12 cellular contexts compared by ENCODE assay signal in genomic region chr10:94066411-94066810, GRCh38.
DNase-seq lines count a peak whose midpoint lies in the region; ATAC-seq and TF ChIP-seq lines count a peak whose summit lies in the region.
"Had no signal": no experiment of that assay in that cellular context is flagged by ENCODE, and none has a peak within 500 bp of the region (broad histone marks: within the 10 kb centered on the region; RNA-seq: fewer than 3 reads in every experiment).

No MANE protein-coding gene starts in this region.

- no peak overlapping the region for H3K27ac ChIP-seq in iPS DF 6.9 (ENCODE audit: low read length)
- H3K27ac ChIP-seq: thoracic aorta had no signal

- H3K4me3 Mint-ChIP-seq in activated T-cell treated with anti-CD3 and anti-CD28 coated beads, Interleukin-2, amount 50 U/mL, for 72 hours: no peak overlapping the region
- H3K4me3 Mint-ChIP-seq: CD4-positive, CD25-positive, alpha-beta regulatory T cell had no signal

- no peaks in the 10 kb centered on the region for H3K4me1 Mint-ChIP-seq in activated T-cell treated with anti-CD3 and anti-CD28 coated beads, Interleukin-2, amount 50 U/mL, for 72 hours (ENCODE audit: low read depth)
- H3K4me1 Mint-ChIP-seq: CD4-positive, CD25-positive, alpha-beta regulatory T cell had no signal

- in situ Hi-C loops in astrocyte of the spinal cord (cut with HindIII; ENCODE audit: low sequenced_read_pairs): no loop called here

- no peak for ATAC-seq in HG03139 (IDR thresholded peaks at IDR 0.05; ENCODE audit: unreplicated experiment)
- no peak for ATAC-seq in activated T-cell treated with anti-CD3 and anti-CD28 coated beads, Interleukin-2, amount 50 U/mL, for 72 hours (replicated peaks in 1 of 2)
- no peak for ATAC-seq in GM19023 (IDR thresholded peaks at IDR 0.05; ENCODE audit: unreplicated experiment)
- ATAC-seq in HG03378 (IDR thresholded peaks at IDR 0.05; ENCODE audit: unreplicated experiment): no peak
- ATAC-seq: mucosa of descending colon had no signal

- no peaks in the 10 kb centered on the region for H3K36me3 Mint-ChIP-seq in activated T-cell treated with anti-CD3 and anti-CD28 coated beads, Interleukin-2, amount 50 U/mL, for 72 hours (ENCODE audit: insufficient read depth in 2 of 2)
- H3K36me3 Mint-ChIP-seq: CD4-positive, CD25-positive, alpha-beta regulatory T cell had no signal

- peaks cover 2 to 4% of the 10 kb centered on the region in 2 donors for H3K9me3 Mint-ChIP-seq in activated T-cell treated with anti-CD3 and anti-CD28 coated beads, Interleukin-2, amount 50 U/mL, for 72 hours

- H3K4me3 ChIP-seq in astrocyte of the spinal cord (ENCODE audit: low read depth, low read length) (no peak overlapping the region), iPS DF 6.9 (ENCODE audit: low read length) (no peak overlapping the region)
- H3K4me3 ChIP-seq: mucosa of descending colon, thoracic aorta had no signal

- no peaks in the 10 kb centered on the region for H3K27me3 ChIP-seq in iPS DF 6.9 (ENCODE audit: control insufficient read depth, insufficient read depth, low read length)

- no peaks in the 10 kb centered on the region for H3K4me1 ChIP-seq in iPS DF 6.9 (ENCODE audit: control insufficient read depth, insufficient read depth, low read length)

- H3K27ac Mint-ChIP-seq in activated T-cell treated with anti-CD3 and anti-CD28 coated beads, Interleukin-2, amount 50 U/mL, for 72 hours: no peak overlapping the region

- peak; percentile 36 for DNase-seq in AG08396 (ENCODE audit: low spot score)
- peak; percentile 29 for DNase-seq in HuH-7 (ENCODE audit: low spot score)
- peak; percentile 54 for DNase-seq in astrocyte of the spinal cord (ENCODE audit: low read depth, low spot score)
- DNase-seq in iPS DF 6.9 (ENCODE audit: low read depth, low spot score): peak; percentile 25
- DNase-seq in activated T-cell treated with anti-CD3 and anti-CD28 coated beads, Interleukin-2, amount 50 U/mL, for 72 hours: no peak
- DNase-seq: CD4-positive, CD25-positive, alpha-beta regulatory T cell; stimulated activated CD4-positive, alpha-beta T cell treated with anti-CD3 and anti-CD28 coated beads, Interleukin-1b, Interleukin-23, amount 100 ng/mL, for 48 hours had no signal

- TF ChIP-seq CTCF in astrocyte of the spinal cord (IDR thresholded peaks at IDR 0.05; ENCODE audit: low read depth, low read length): no peak

- H3K27me3 Mint-ChIP-seq in activated T-cell treated with anti-CD3 and anti-CD28 coated beads, Interleukin-2, amount 50 U/mL, for 72 hours (ENCODE audit: low read depth): peaks cover 12% of the 10 kb centered on the region
- H3K27me3 Mint-ChIP-seq: CD4-positive, CD25-positive, alpha-beta regulatory T cell had no signal

- no peaks in the 10 kb centered on the region for H3K36me3 ChIP-seq in iPS DF 6.9 (ENCODE audit: control insufficient read depth, insufficient read depth, low read length)
- H3K36me3 ChIP-seq: thoracic aorta had no signal

- no peaks in the 10 kb centered on the region for H3K9me3 ChIP-seq in iPS DF 6.9 (ENCODE audit: control insufficient read depth, insufficient read depth, low read length)
- H3K9me3 ChIP-seq: mucosa of descending colon, thoracic aorta had no signal

- WGBS in iPS DF 6.9 (ENCODE audit: insufficient coverage, insufficient read length): no CpG with 5 or more reads among the region's 6 CpGs

Comparison
In these comparisons a context has a peak if more than half of its experiments do, and no peak if none do; other contexts are left out.
1. DNase-seq: peak in AG08396 (single experiment), HuH-7 (single experiment), astrocyte of the spinal cord (single experiment) and iPS DF 6.9 (single experiment); none in activated T-cell treated with anti-CD3 and anti-CD28 coated beads, Interleukin-2, amount 50 U/mL, for 72 hours (0 of 2).